13 cellular contexts compared by ENCODE assay signal in genomic region chr2:43436431-43436830, GRCh38.
DNase-seq lines count a peak whose midpoint lies in the region; ATAC-seq and TF ChIP-seq lines count a peak whose summit lies in the region.
"Had no signal": no experiment of that assay in that cellular context is flagged by ENCODE, and none has a peak within 500 bp of the region (broad histone marks: within the 10 kb centered on the region; RNA-seq: fewer than 3 reads in every experiment).

No MANE protein-coding gene starts in this region.

- H3K4ac ChIP-seq in trophoblast cell (ENCODE audit: low read depth, low read length) = no peak overlapping the region

- ATAC-seq in right cardiac atrium = no peak
- ATAC-seq: CD8-positive, alpha-beta T cell had no signal

- H3K18ac ChIP-seq in trophoblast cell (ENCODE audit: low read length) = no peak overlapping the region

- H4K91ac ChIP-seq in trophoblast cell (ENCODE audit: low read depth, low read length) = no peak overlapping the region

- H3K27ac ChIP-seq in hepatocyte (peak overlapping the region; percentile 21), trophoblast cell (ENCODE audit: low read depth, low read length) (no peak overlapping the region), substantia nigra (ENCODE audit: low read depth, low read length, poor library complexity, severe bottlenecking) (no peak overlapping the region), right cardiac atrium (ENCODE audit: low read length) (no peak overlapping the region)
- H3K27ac ChIP-seq: BLaER1 treated with 17β-estradiol and CSF1 and Interleukin-3, amounts not matched to agents 10 nM and 100 nM; GM23248 had no signal

- H2AFZ ChIP-seq in hepatocyte (no peak overlapping the region), trophoblast cell (ENCODE audit: insufficient read depth, low read length, poor library complexity) (no peak overlapping the region)
- H2AFZ ChIP-seq: GM23248 had no signal

- no peak overlapping the region for H4K12ac ChIP-seq in trophoblast cell (ENCODE audit: low read depth, low read length)

- no peaks in the 10 kb centered on the region for H4K20me1 ChIP-seq in hepatocyte (ENCODE audit: insufficient read depth, poor library complexity, severe bottlenecking)
- H4K20me1 ChIP-seq: BLaER1 treated with 17β-estradiol and CSF1 and Interleukin-3, amounts not matched to agents 10 nM and 100 nM had no signal

- H3K36me3 ChIP-seq in hepatocyte (replicated peaks; ENCODE audit: insufficient read depth, low read depth) (no peaks in the 10 kb centered on the region), trophoblast cell (ENCODE audit: control insufficient read depth in 1 of 2, insufficient read depth in 2 of 2, low read length in 2 of 2) (no peaks in the 10 kb centered on the region)
- H3K36me3 ChIP-seq: HAP-1 had no signal

- H3K9ac ChIP-seq in trophoblast cell (ENCODE audit: low read length) = no peak overlapping the region
- H3K9ac ChIP-seq: BLaER1 treated with 17β-estradiol and CSF1 and Interleukin-3, amounts not matched to agents 10 nM and 100 nM; GM23248 had no signal

- H3K9me2 ChIP-seq in hepatocyte (replicated peaks; ENCODE audit: insufficient read depth) = no peaks in the 10 kb centered on the region

- H3K14ac ChIP-seq in trophoblast cell (ENCODE audit: low read length) = no peak overlapping the region

- H3K4me3 ChIP-seq in hepatocyte (no peak overlapping the region), trophoblast cell (ENCODE audit: low read depth, low read length) (no peak overlapping the region), right cardiac atrium (ENCODE audit: low read length) (no peak overlapping the region)
- H3K4me3 ChIP-seq: BLaER1 treated with 17β-estradiol and CSF1 and Interleukin-3, amounts not matched to agents 10 nM and 100 nM; GM23248; HAP-1 had no signal

- no peak overlapping the region for H4K8ac ChIP-seq in trophoblast cell (ENCODE audit: low read depth, low read length)

- 69% methylated on average over 1 of the region's 1 CpG for WGBS in hepatocyte (ENCODE audit: low lambda C conversion rate, missing lambda C conversion rate)
- no CpG with 5 or more reads among the region's 1 CpG for WGBS in trophoblast cell (ENCODE audit: extremely low coverage, insufficient coverage, insufficient read length)
- 100% methylated on average over 1 of the region's 1 CpG for WGBS in right cardiac atrium

- H3K79me2 ChIP-seq in hepatocyte (no peaks in the 10 kb centered on the region), trophoblast cell (ENCODE audit: control insufficient read depth, insufficient read depth, low read length, poor library complexity) (no peaks in the 10 kb centered on the region)

- no peaks in the 10 kb centered on the region for H3K9me3 ChIP-seq in hepatocyte (ENCODE audit: low read depth)
- no peaks in the 10 kb centered on the region for H3K9me3 ChIP-seq in trophoblast cell (ENCODE audit: insufficient read depth, low read depth, low read length)
- no peaks in the 10 kb centered on the region for H3K9me3 ChIP-seq in right cardiac atrium (ENCODE audit: control insufficient read depth, low read length)
- H3K9me3 ChIP-seq: HAP-1 had no signal

- H3K27me3 ChIP-seq in hepatocyte (no peaks in the 10 kb centered on the region), trophoblast cell (ENCODE audit: insufficient read depth, low read length) (no peaks in the 10 kb centered on the region), right cardiac atrium (ENCODE audit: control insufficient read depth, insufficient read depth) (no peaks in the 10 kb centered on the region)
- H3K27me3 ChIP-seq: BLaER1 treated with 17β-estradiol and CSF1 and Interleukin-3, amounts not matched to agents 10 nM and 100 nM had no signal

- no peaks in the 10 kb centered on the region for H3K79me1 ChIP-seq in trophoblast cell (ENCODE audit: low read length)

- no peak overlapping the region for H2BK12ac ChIP-seq in trophoblast cell (ENCODE audit: low read length)

- TF ChIP-seq CTCF in hepatocyte (IDR thresholded peaks at IDR 0.05; ENCODE audit: poor library complexity) = no peak

- no peak overlapping the region for H2AK5ac ChIP-seq in trophoblast cell (ENCODE audit: low read length)

- peak overlapping the region; percentile 81 for H3K23ac ChIP-seq in trophoblast cell (ENCODE audit: low read length)

- no peak overlapping the region for H3K4me2 ChIP-seq in hepatocyte
- H3K4me2 ChIP-seq in trophoblast cell (ENCODE audit: low read length) = no peak overlapping the region
- H3K4me2 ChIP-seq: BLaER1 treated with 17β-estradiol and CSF1 and Interleukin-3, amounts not matched to agents 10 nM and 100 nM had no signal

- DNase-seq in LHCN-M2 (ENCODE audit: low read depth) (peak; percentile 60), hepatocyte (ENCODE audit: low spot score) (no peak), trophoblast cell (peak in 1 of 2 donors; percentile 55), substantia nigra (lab: John Stamatoyannopoulos, UW) (no peak), right cardiac atrium (no peak), glomerular visceral epithelial cell (ENCODE audit: extremely low spot score) (no peak)
- DNase-seq: CD8-positive, alpha-beta T cell; DMS 273 treated with DMSO at 0.1 percent for 48 hours; DMS53; DND-41; GM23248 had no signal

- no peak overlapping the region for H2BK120ac ChIP-seq in trophoblast cell (ENCODE audit: insufficient read depth, low read length, poor library complexity)

- H3K4me1 ChIP-seq in hepatocyte (ENCODE audit: insufficient read depth) (peaks cover 14% of the 10 kb centered on the region), trophoblast cell (ENCODE audit: control insufficient read depth in 1 of 2, insufficient read depth in 2 of 2, low read length in 2 of 2) (no peaks in the 10 kb centered on the region), right cardiac atrium (ENCODE audit: control insufficient read depth, insufficient read depth, low read length) (no peaks in the 10 kb centered on the region)
- H3K4me1 ChIP-seq: HAP-1 had no signal

- intact Hi-C loops in right cardiac atrium (cut with DNase I) = no loop called here

- H2BK5ac ChIP-seq in trophoblast cell (ENCODE audit: low read depth, low read length, poor library complexity) = no peak overlapping the region
